8 cellular contexts compared by ENCODE assay signal in the genomic region with DNA sequence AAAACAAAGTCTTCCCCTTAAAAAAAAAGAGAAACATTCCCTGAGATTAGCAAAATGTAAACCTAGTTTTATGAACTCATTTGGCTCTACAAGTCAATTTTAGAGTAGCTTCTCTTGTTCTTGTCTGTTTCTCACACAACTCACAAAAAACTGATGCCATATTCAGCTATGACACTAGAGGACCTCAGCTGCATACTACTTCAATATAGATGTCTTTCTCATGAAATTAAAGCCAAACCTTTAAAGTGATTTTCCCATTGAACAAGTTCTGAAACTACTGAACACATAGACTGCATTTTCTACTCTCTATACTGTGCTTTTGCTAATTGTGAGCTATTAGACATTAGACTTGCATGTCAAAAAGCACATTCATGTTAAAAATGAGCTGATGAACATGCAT. TPM values are rescaled to one million over a fixed set of nuclear protein-coding genes. Genes with fewer than 3 reads are reported as not detected.
DNase-seq lines count a peak whose midpoint lies in the region; ATAC-seq and TF ChIP-seq lines count a peak whose summit lies in the region.

No MANE protein-coding gene starts in this region.

- H3K4me3 ChIP-seq in AG04449 (ENCODE audit: low read depth, low read length): no peak overlapping the region

- peaks cover 6% of the 10 kb centered on the region for H3K4me1 Mint-ChIP-seq in activated CD4-positive, alpha-beta memory T cell treated with anti-CD3 and anti-CD28 coated beads, Interleukin-2, amount 10 ng/mL, durations not matched to agents 7 days and 5 days

- CTCF ChIA-PET in AG04449 (lab: Yijun Ruan, JAX): interaction anchor here (0.6 to 3.2 kb wide), 38 partner anchors 9 to 1113 kb away, joined by 3 to 22 read pairs (median 4); a partner anchor contains a TSS
- CTCF ChIA-PET in RWPE1 (lab: Yijun Ruan, JAX): interaction anchor here (0.5 to 1.3 kb wide), 13 partner anchors 8 to 1728 kb away, joined by 3 to 7 read pairs (median 3); a partner anchor contains a TSS
- CTCF ChIA-PET in activated CD4-positive, alpha-beta memory T cell treated with anti-CD3 and anti-CD28 coated beads, Interleukin-2, amount 10 ng/mL, durations not matched to agents 7 days and 5 days (lab: Charles Lee): interaction anchor here (1.2 to 1.8 kb wide), 4 partner anchors 8 to 632 kb away, joined by 3 to 7 read pairs (median 4); no protein-coding TSS in a partner anchor

- H3K27ac Mint-ChIP-seq in activated CD4-positive, alpha-beta memory T cell treated with anti-CD3 and anti-CD28 coated beads, Interleukin-2, amount 10 ng/mL, durations not matched to agents 7 days and 5 days: no peak overlapping the region

- no peaks in the 10 kb centered on the region for H3K27me3 Mint-ChIP-seq in activated CD4-positive, alpha-beta memory T cell treated with anti-CD3 and anti-CD28 coated beads, Interleukin-2, amount 10 ng/mL, durations not matched to agents 7 days and 5 days

- ATAC-seq in HG03378 (IDR thresholded peaks at IDR 0.05; ENCODE audit: unreplicated experiment): peak; percentile 65
- ATAC-seq in HG03457 (IDR thresholded peaks at IDR 0.05; ENCODE audit: unreplicated experiment): no peak

- POLR2A ChIA-PET in AG04449 (lab: Yijun Ruan, JAX) (no interaction called here), RWPE1 (lab: Yijun Ruan, JAX; ENCODE audit: low non-redundant PET) (no interaction called here)
- POLR2A ChIA-PET in activated CD4-positive, alpha-beta memory T cell treated with anti-CD3 and anti-CD28 coated beads, Interleukin-2, amount 10 ng/mL, durations not matched to agents 7 days and 5 days (lab: Charles Lee): no interaction called here

- no peaks in the 10 kb centered on the region for H3K9me3 Mint-ChIP-seq in activated CD4-positive, alpha-beta memory T cell treated with anti-CD3 and anti-CD28 coated beads, Interleukin-2, amount 10 ng/mL, durations not matched to agents 7 days and 5 days

- H3K27ac ChIP-seq in RWPE1: no peak overlapping the region

- H3K36me3 Mint-ChIP-seq in activated CD4-positive, alpha-beta memory T cell treated with anti-CD3 and anti-CD28 coated beads, Interleukin-2, amount 10 ng/mL, durations not matched to agents 7 days and 5 days (ENCODE audit: low read depth): no peaks in the 10 kb centered on the region

- peak; percentile 51 for TF ChIP-seq CTCF in AG04449 (IDR thresholded peaks at IDR 0.05; ENCODE audit: insufficient read depth, low read length, missing control alignments)
- TF ChIP-seq CTCF in GM12873 (IDR thresholded peaks at IDR 0.05; ENCODE audit: insufficient read depth, low read depth, low read length, missing control alignments): peak; percentile 58
- TF ChIP-seq CTCF in RWPE1 (conservative IDR thresholded peaks at IDR 0.05; ENCODE audit: low read depth): peak; percentile 51

- DNase-seq in AG04449 (ENCODE audit: low read depth, low spot score): peak; percentile 17
- no peak for DNase-seq in RWPE1 (ENCODE audit: low spot score)
- DNase-seq in glomerular visceral epithelial cell (ENCODE audit: extremely low spot score): peak; percentile 67
- no peak for DNase-seq in cerebellar nuclear complex (lab: John Stamatoyannopoulos, UW)
- DNase-seq in activated CD4-positive, alpha-beta memory T cell treated with anti-CD3 and anti-CD28 coated beads, Interleukin-2, amount 10 ng/mL, durations not matched to agents 7 days and 5 days: no peak

- H3K4me3 Mint-ChIP-seq in activated CD4-positive, alpha-beta memory T cell treated with anti-CD3 and anti-CD28 coated beads, Interleukin-2, amount 10 ng/mL, durations not matched to agents 7 days and 5 days: no peak overlapping the region

RNA-seq across cellular contexts. Expression of a gene that starts 49.8 kb away (rescaled TPM):
- 10 to 100 TPM; 25.4 to 26.8 TPM for total RNA-seq in activated CD4-positive, alpha-beta memory T cell treated with anti-CD3 and anti-CD28 coated beads, Interleukin-2, amount 10 ng/mL, durations not matched to agents 7 days and 5 days

RNA-seq across cellular contexts. Expression of a gene that starts 50.1 kb away (rescaled TPM):
- 10 to 100 TPM; 49.5 to 52.4 TPM for total RNA-seq in activated CD4-positive, alpha-beta memory T cell treated with anti-CD3 and anti-CD28 coated beads, Interleukin-2, amount 10 ng/mL, durations not matched to agents 7 days and 5 days

Comparison
In these comparisons a context has a peak if more than half of its experiments do, and no peak if none do; other contexts are left out.
1. DNase-seq: peak in AG04449 (single experiment) and glomerular visceral epithelial cell (single experiment); none in RWPE1 (single experiment), cerebellar nuclear complex (0 of 2) and activated CD4-positive, alpha-beta memory T cell treated with anti-CD3 and anti-CD28 coated beads, Interleukin-2, amount 10 ng/mL, durations not matched to agents 7 days and 5 days (single experiment).
2. Peak in every context shown above with its lines, with median percentiles within 50 percentile points of each other: CTCF ChIP-seq.